In the genomic region with DNA sequence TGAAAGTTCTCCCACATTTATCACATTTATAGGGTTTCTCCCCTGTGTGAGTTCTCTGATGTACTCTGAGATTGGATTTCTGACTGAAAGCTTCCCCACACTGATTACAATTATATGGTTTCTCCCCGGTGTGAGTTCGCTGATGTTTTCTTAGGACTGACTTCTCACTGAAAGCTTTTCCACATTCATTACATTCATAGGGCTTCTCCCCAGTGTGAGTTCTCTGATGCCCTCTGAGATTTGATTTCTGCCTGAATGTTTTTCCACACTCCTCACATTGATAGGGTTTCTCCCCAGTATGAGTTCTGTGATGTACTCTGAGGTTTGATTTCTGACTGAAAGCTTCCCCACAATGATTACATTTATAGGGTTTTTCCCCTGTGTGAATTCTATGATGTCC, we compare ENCODE assay signal across 2 cellular contexts.
TF ChIP-seq lines count a peak whose summit lies in the region.

No MANE protein-coding gene starts in this region.

TF ChIP-seq in liver, 16 proteins besides CTCF, POLR2A, EP300 and RAD21:
- no peak for TF ChIP-seq NR2F2 (IDR thresholded peaks at IDR 0.05)
- TF ChIP-seq, protein P1, sequence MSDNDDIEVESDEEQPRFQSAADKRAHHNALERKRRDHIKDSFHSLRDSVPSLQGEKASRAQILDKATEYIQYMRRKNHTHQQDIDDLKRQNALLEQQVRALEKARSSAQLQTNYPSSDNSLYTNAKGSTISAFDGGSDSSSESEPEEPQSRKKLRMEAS (IDR thresholded peaks at IDR 0.05) = no peak
- TF ChIP-seq, protein P2, sequence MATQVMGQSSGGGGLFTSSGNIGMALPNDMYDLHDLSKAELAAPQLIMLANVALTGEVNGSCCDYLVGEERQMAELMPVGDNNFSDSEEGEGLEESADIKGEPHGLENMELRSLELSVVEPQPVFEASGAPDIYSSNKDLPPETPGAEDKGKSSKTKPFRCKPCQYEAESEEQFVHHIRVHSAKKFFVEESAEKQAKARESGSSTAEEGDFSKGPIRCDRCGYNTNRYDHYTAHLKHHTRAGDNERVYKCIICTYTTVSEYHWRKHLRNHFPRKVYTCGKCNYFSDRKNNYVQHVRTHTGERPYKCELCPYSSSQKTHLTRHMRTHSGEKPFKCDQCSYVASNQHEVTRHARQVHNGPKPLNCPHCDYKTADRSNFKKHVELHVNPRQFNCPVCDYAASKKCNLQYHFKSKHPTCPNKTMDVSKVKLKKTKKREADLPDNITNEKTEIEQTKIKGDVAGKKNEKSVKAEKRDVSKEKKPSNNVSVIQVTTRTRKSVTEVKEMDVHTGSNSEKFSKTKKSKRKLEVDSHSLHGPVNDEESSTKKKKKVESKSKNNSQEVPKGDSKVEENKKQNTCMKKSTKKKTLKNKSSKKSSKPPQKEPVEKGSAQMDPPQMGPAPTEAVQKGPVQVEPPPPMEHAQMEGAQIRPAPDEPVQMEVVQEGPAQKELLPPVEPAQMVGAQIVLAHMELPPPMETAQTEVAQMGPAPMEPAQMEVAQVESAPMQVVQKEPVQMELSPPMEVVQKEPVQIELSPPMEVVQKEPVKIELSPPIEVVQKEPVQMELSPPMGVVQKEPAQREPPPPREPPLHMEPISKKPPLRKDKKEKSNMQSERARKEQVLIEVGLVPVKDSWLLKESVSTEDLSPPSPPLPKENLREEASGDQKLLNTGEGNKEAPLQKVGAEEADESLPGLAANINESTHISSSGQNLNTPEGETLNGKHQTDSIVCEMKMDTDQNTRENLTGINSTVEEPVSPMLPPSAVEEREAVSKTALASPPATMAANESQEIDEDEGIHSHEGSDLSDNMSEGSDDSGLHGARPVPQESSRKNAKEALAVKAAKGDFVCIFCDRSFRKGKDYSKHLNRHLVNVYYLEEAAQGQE (IDR thresholded peaks at IDR 0.05) = no peak
- no peak for TF ChIP-seq JUND (IDR thresholded peaks at IDR 0.05)
- no peak for TF ChIP-seq GABPA (IDR thresholded peaks at IDR 0.05 in 1 of 2, conservative IDR thresholded peaks at IDR 0.05 in 1 of 2)
- no peak for TF ChIP-seq FOXA1 (IDR thresholded peaks at IDR 0.05)
- TF ChIP-seq TAF1 (conservative IDR thresholded peaks at IDR 0.05) = no peak
- no peak for TF ChIP-seq RXRA (IDR thresholded peaks at IDR 0.05)

TF ChIP-seq in GM12878, 131 proteins besides CTCF, POLR2A, EP300 and RAD21:
- TF ChIP-seq ZNF274 (IDR thresholded peaks at IDR 0.05; ENCODE audit: insufficient read depth, insufficient read length) = peak; percentile 60
- no peak for TF ChIP-seq SPI1 (IDR thresholded peaks at IDR 0.05; ENCODE audit: borderline replicate concordance, insufficient read depth, low read depth, low read length)
